ENCODE assay signal across 1 cellular context in genomic region chr16:30352488-30353401, GRCh38.
TF ChIP-seq lines count a peak whose summit lies in the region.

No MANE protein-coding gene starts in this region.

TF ChIP-seq in HepG2, 621 proteins besides CTCF, POLR2A, EP300 and RAD21 (continued from another document and continues in another):
- TF ChIP-seq, protein P1, sequence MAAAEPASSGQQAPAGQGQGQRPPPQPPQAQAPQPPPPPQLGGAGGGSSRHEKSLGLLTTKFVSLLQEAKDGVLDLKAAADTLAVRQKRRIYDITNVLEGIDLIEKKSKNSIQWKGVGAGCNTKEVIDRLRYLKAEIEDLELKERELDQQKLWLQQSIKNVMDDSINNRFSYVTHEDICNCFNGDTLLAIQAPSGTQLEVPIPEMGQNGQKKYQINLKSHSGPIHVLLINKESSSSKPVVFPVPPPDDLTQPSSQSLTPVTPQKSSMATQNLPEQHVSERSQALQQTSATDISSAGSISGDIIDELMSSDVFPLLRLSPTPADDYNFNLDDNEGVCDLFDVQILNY (CRISPR knock-in tag; conservative IDR thresholded peaks at IDR 0.05), result no peak
- TF ChIP-seq ETV5 (CRISPR knock-in tag; IDR thresholded peaks at IDR 0.05; ENCODE audit: borderline replicate concordance), result peak; percentile 88
- TF ChIP-seq ZNF274 (CRISPR knock-in tag; IDR thresholded peaks at IDR 0.05), result no peak
- TF ChIP-seq ZBTB7B (CRISPR knock-in tag; IDR thresholded peaks at IDR 0.05), result peak; percentile 65; the same call in 1 of the 2 replicates
- TF ChIP-seq MAX (IDR thresholded peaks at IDR 0.05), result no peak; the same call in 1 of the 2 replicates
- no peak for TF ChIP-seq SIN3A (IDR thresholded peaks at IDR 0.05; ENCODE audit: borderline replicate concordance, low read depth, low read length)
- TF ChIP-seq, protein P2, sequence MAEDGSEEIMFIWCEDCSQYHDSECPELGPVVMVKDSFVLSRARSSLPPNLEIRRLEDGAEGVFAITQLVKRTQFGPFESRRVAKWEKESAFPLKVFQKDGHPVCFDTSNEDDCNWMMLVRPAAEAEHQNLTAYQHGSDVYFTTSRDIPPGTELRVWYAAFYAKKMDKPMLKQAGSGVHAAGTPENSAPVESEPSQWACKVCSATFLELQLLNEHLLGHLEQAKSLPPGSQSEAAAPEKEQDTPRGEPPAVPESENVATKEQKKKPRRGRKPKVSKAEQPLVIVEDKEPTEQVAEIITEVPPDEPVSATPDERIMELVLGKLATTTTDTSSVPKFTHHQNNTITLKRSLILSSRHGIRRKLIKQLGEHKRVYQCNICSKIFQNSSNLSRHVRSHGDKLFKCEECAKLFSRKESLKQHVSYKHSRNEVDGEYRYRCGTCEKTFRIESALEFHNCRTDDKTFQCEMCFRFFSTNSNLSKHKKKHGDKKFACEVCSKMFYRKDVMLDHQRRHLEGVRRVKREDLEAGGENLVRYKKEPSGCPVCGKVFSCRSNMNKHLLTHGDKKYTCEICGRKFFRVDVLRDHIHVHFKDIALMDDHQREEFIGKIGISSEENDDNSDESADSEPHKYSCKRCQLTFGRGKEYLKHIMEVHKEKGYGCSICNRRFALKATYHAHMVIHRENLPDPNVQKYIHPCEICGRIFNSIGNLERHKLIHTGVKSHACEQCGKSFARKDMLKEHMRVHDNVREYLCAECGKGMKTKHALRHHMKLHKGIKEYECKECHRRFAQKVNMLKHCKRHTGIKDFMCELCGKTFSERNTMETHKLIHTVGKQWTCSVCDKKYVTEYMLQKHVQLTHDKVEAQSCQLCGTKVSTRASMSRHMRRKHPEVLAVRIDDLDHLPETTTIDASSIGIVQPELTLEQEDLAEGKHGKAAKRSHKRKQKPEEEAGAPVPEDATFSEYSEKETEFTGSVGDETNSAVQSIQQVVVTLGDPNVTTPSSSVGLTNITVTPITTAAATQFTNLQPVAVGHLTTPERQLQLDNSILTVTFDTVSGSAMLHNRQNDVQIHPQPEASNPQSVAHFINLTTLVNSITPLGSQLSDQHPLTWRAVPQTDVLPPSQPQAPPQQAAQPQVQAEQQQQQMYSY (CRISPR knock-in tag; IDR thresholded peaks at IDR 0.05), result no peak
- TF ChIP-seq ATF7 (IDR thresholded peaks at IDR 0.05), result no peak
- no peak for TF ChIP-seq ATF7 (CRISPR knock-in tag; IDR thresholded peaks at IDR 0.05)
- TF ChIP-seq, protein P3, sequence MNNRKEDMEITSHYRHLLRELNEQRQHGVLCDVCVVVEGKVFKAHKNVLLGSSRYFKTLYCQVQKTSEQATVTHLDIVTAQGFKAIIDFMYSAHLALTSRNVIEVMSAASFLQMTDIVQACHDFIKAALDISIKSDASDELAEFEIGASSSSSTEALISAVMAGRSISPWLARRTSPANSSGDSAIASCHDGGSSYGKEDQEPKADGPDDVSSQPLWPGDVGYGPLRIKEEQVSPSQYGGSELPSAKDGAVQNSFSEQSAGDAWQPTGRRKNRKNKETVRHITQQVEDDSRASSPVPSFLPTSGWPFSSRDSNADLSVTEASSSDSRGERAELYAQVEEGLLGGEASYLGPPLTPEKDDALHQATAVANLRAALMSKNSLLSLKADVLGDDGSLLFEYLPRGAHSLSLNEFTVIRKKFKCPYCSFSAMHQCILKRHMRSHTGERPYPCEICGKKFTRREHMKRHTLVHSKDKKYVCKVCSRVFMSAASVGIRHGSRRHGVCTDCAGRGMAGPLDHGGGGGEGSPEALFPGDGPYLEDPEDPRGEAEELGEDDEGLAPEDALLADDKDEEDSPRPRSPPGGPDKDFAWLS (CRISPR knock-in tag; IDR thresholded peaks at IDR 0.05; ENCODE audit: borderline replicate concordance), result no peak
- peak; percentile 81 for TF ChIP-seq XRCC5 (optimal IDR thresholded peaks at IDR 0.05; ENCODE audit: low read length)
- TF ChIP-seq ZNF546 (CRISPR knock-in tag; conservative IDR thresholded peaks at IDR 0.05), result no peak
- TF ChIP-seq, protein P4, sequence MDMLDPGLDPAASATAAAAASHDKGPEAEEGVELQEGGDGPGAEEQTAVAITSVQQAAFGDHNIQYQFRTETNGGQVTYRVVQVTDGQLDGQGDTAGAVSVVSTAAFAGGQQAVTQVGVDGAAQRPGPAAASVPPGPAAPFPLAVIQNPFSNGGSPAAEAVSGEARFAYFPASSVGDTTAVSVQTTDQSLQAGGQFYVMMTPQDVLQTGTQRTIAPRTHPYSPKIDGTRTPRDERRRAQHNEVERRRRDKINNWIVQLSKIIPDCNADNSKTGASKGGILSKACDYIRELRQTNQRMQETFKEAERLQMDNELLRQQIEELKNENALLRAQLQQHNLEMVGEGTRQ (IDR thresholded peaks at IDR 0.05; ENCODE audit: low read depth, low read length), result no peak
- TF ChIP-seq, protein P4 (CRISPR knock-in tag; IDR thresholded peaks at IDR 0.05; ENCODE audit: borderline replicate concordance), result no peak
- no peak for TF ChIP-seq ZNF264 (CRISPR knock-in tag; IDR thresholded peaks at IDR 0.05)
- 0 out of 2 replicates have a peak, but pooled peaks have one; percentile 46 for TF ChIP-seq ZNF331 (CRISPR knock-in tag; IDR thresholded peaks at IDR 0.05)
- TF ChIP-seq FOXO4 (CRISPR knock-in tag; conservative IDR thresholded peaks at IDR 0.05), result no peak
- no peak for TF ChIP-seq RARG (CRISPR knock-in tag; IDR thresholded peaks at IDR 0.05; ENCODE audit: low read depth)
- TF ChIP-seq RBM39 (IDR thresholded peaks at IDR 0.05; ENCODE audit: low read depth, low read length, poor library complexity, severe bottlenecking), result no peak
- no peak for TF ChIP-seq ZNF280D (CRISPR knock-in tag; IDR thresholded peaks at IDR 0.05)
- TF ChIP-seq NFKB2 (CRISPR knock-in tag; IDR thresholded peaks at IDR 0.05; ENCODE audit: borderline replicate concordance), result no peak
- no peak for TF ChIP-seq ARNT2 (CRISPR knock-in tag; IDR thresholded peaks at IDR 0.05; ENCODE audit: low read depth)
- TF ChIP-seq ZSCAN9 (CRISPR knock-in tag; IDR thresholded peaks at IDR 0.05; ENCODE audit: borderline replicate concordance), result no peak
- no peak for TF ChIP-seq ZNF292 (CRISPR knock-in tag; IDR thresholded peaks at IDR 0.05; ENCODE audit: borderline replicate concordance, low read depth)
- TF ChIP-seq HNRNPL (IDR thresholded peaks at IDR 0.05; ENCODE audit: low read depth, low read length), result no peak
- no peak for TF ChIP-seq YEATS2 (CRISPR knock-in tag; IDR thresholded peaks at IDR 0.05; ENCODE audit: borderline replicate concordance)
- TF ChIP-seq ZNF703 (CRISPR knock-in tag; IDR thresholded peaks at IDR 0.05; ENCODE audit: borderline replicate concordance), result no peak
- TF ChIP-seq ARHGAP35 (CRISPR knock-in tag; IDR thresholded peaks at IDR 0.05; ENCODE audit: borderline replicate concordance), result no peak; the same call in 1 of the 2 replicates
- TF ChIP-seq GFI1 (CRISPR knock-in tag; IDR thresholded peaks at IDR 0.05; ENCODE audit: borderline replicate concordance), result no peak
- no peak for TF ChIP-seq GLMP (CRISPR knock-in tag; IDR thresholded peaks at IDR 0.05; ENCODE audit: borderline replicate concordance)
- no peak for TF ChIP-seq ZNF792 (CRISPR knock-in tag; IDR thresholded peaks at IDR 0.05)
- TF ChIP-seq SRSF1 (optimal IDR thresholded peaks at IDR 0.05; ENCODE audit: low read depth, low read length), result no peak
- no peak for TF ChIP-seq SYNCRIP (IDR thresholded peaks at IDR 0.05; ENCODE audit: insufficient read depth, low read depth, low read length)
- no peak for TF ChIP-seq ZNF275 (CRISPR knock-in tag; IDR thresholded peaks at IDR 0.05; ENCODE audit: borderline replicate concordance)
- TF ChIP-seq MYNN (CRISPR knock-in tag; IDR thresholded peaks at IDR 0.05; ENCODE audit: low read depth), result no peak
- TF ChIP-seq ZNF260 (CRISPR knock-in tag; IDR thresholded peaks at IDR 0.05; ENCODE audit: borderline replicate concordance, low read depth), result no peak
- TF ChIP-seq ZNF749 (CRISPR knock-in tag; IDR thresholded peaks at IDR 0.05; ENCODE audit: borderline replicate concordance), result no peak
- no peak for TF ChIP-seq MLXIP (CRISPR knock-in tag; IDR thresholded peaks at IDR 0.05; ENCODE audit: borderline replicate concordance)
- TF ChIP-seq WIZ (CRISPR knock-in tag; IDR thresholded peaks at IDR 0.05), result no peak
- no peak for TF ChIP-seq PHB2 (IDR thresholded peaks at IDR 0.05; ENCODE audit: partially characterized antibody)
- no peak for TF ChIP-seq CBX1 (IDR thresholded peaks at IDR 0.05; ENCODE audit: low read depth)
- TF ChIP-seq TAF1 (CRISPR knock-in tag; IDR thresholded peaks at IDR 0.05), result no peak
- no peak; the same call in 1 of the 2 replicates for TF ChIP-seq CENPT (CRISPR knock-in tag; IDR thresholded peaks at IDR 0.05; ENCODE audit: low read depth)
- 0 out of 2 replicates have a peak, but pooled peaks have one; percentile 10 for TF ChIP-seq FOSL2 (CRISPR knock-in tag; IDR thresholded peaks at IDR 0.05)
- no peak for TF ChIP-seq SMYD3 (CRISPR knock-in tag; IDR thresholded peaks at IDR 0.05)
- TF ChIP-seq CBX2 (IDR thresholded peaks at IDR 0.05; ENCODE audit: low read depth, low read length), result no peak
- no peak for TF ChIP-seq CBX2 (CRISPR knock-in tag; IDR thresholded peaks at IDR 0.05; ENCODE audit: low read depth)
